ENCODE assay signal across 10 cellular contexts in genomic region chr15:66253296-66253642, GRCh38. TPM values are rescaled to one million over a fixed set of nuclear protein-coding genes. Genes with fewer than 3 reads are reported as not detected.
A peak's percentile ranks its signal among the peaks of the same experiment; 100 is the strongest.
DNase-seq lines count a peak whose midpoint lies in the region; ATAC-seq and TF ChIP-seq lines count a peak whose summit lies in the region.
"Had no signal": no experiment of that assay in that cellular context is flagged by ENCODE, and none has a peak within 500 bp of the region (broad histone marks: within the 10 kb centered on the region; RNA-seq: fewer than 3 reads in every experiment).

No MANE protein-coding gene starts in this region.

- H3K4me1 Mint-ChIP-seq in H9 (peaks cover 37 to 48% of the 10 kb centered on the region in 2 experiments), endothelial cell (ENCODE audit: unreplicated experiment) (peaks cover 9% of the 10 kb centered on the region)
- H3K4me1 Mint-ChIP-seq in activated T-helper 17 cell treated with anti-CD3 and anti-CD28 coated beads, Interleukin-2, amount 50 U/mL, for 72 hours, result peaks cover 6% of the 10 kb centered on the region

- no peak overlapping the region for H3K27ac ChIP-seq in H9 (ENCODE audit: insufficient read length, low read depth, low read length)
- no peak overlapping the region for H3K27ac ChIP-seq in stomach

- H3K36me3 Mint-ChIP-seq in H9 (ENCODE audit: insufficient read depth in 1 of 3, low read depth in 3 of 3) (no peaks in the 10 kb centered on the region), endothelial cell (ENCODE audit: low read depth, unreplicated experiment) (no peaks in the 10 kb centered on the region)
- no peaks in the 10 kb centered on the region for H3K36me3 Mint-ChIP-seq in activated T-helper 17 cell treated with anti-CD3 and anti-CD28 coated beads, Interleukin-2, amount 50 U/mL, for 72 hours (ENCODE audit: low read depth)

- H3K27ac Mint-ChIP-seq in H9 (no peak overlapping the region), endothelial cell (ENCODE audit: unreplicated experiment) (no peak overlapping the region)
- H3K27ac Mint-ChIP-seq in activated T-helper 17 cell treated with anti-CD3 and anti-CD28 coated beads, Interleukin-2, amount 50 U/mL, for 72 hours, result no peak overlapping the region

- peaks cover 41% of the 10 kb centered on the region for H3K27me3 ChIP-seq in H9 (ENCODE audit: insufficient read depth, low read length)
- H3K27me3 ChIP-seq in stomach, result peaks cover 6 to 84% (median 53%) of the 10 kb centered on the region in 3 donors

- H3K27me3 Mint-ChIP-seq in H9 (ENCODE audit: low read depth), result peaks cover 90% of the 10 kb centered on the region
- H3K27me3 Mint-ChIP-seq in activated T-helper 17 cell treated with anti-CD3 and anti-CD28 coated beads, Interleukin-2, amount 50 U/mL, for 72 hours, result peaks cover 50% of the 10 kb centered on the region
- peaks cover 25% of the 10 kb centered on the region for H3K27me3 Mint-ChIP-seq in endothelial cell (ENCODE audit: unreplicated experiment)

- no peak overlapping the region for H2BK120ac ChIP-seq in H9 (ENCODE audit: low read depth, low read length, poor library complexity, severe bottlenecking)

- H2AK5ac ChIP-seq in H9 (ENCODE audit: insufficient read length, low read length), result no peak overlapping the region

- H2BK20ac ChIP-seq in H9 (ENCODE audit: low read depth, low read length, poor library complexity, severe bottlenecking), result no peak overlapping the region

- ATAC-seq in activated T-helper 17 cell treated with anti-CD3 and anti-CD28 coated beads, Interleukin-2, amount 50 U/mL, for 72 hours (replicated peaks), result no peak
- no peak for ATAC-seq in HG02623 (IDR thresholded peaks at IDR 0.05; ENCODE audit: unreplicated experiment)
- ATAC-seq in GM19397 (IDR thresholded peaks at IDR 0.05; ENCODE audit: unreplicated experiment), result no peak

- no peak overlapping the region for H3K23ac ChIP-seq in H9 (ENCODE audit: insufficient read length, low read depth, low read length)

- no peak overlapping the region for H3K18ac ChIP-seq in H9 (ENCODE audit: insufficient read length, low read depth, low read length)

- H2BK5ac ChIP-seq in H9 (ENCODE audit: insufficient read length, low read length), result no peak overlapping the region

- DNase-seq in H9, result peak; percentile 49
- no peak for DNase-seq in stomach
- DNase-seq in endothelial cell (ENCODE audit: low spot score), result no peak
- no peak for DNase-seq in NCI-H345 (lab: John Stamatoyannopoulos, UW)
- DNase-seq: NCI-H510A had no signal

- no peak overlapping the region for H3K9ac ChIP-seq in H9 (ENCODE audit: extremely low read depth, insufficient read length, low read length)

- no peak overlapping the region for H2BK15ac ChIP-seq in H9 (ENCODE audit: low read depth, low read length)

- H3K9me3 Mint-ChIP-seq in H9 (peaks cover 0 to 4% of the 10 kb centered on the region in 2 experiments; a peak in 1 of 5 replicates), endothelial cell (ENCODE audit: unreplicated experiment) (no peaks in the 10 kb centered on the region)
- no peaks in the 10 kb centered on the region for H3K9me3 Mint-ChIP-seq in activated T-helper 17 cell treated with anti-CD3 and anti-CD28 coated beads, Interleukin-2, amount 50 U/mL, for 72 hours

- no peak for TF ChIP-seq EP300 in stomach (IDR thresholded peaks at IDR 0.05)

- no peaks in the 10 kb centered on the region for H3K36me3 ChIP-seq in stomach

- no peak overlapping the region for H4K8ac ChIP-seq in H9 (replicated peaks; ENCODE audit: insufficient read length, low read depth, low read length)

- H3K4ac ChIP-seq in H9 (ENCODE audit: low read depth, low read length), result no peak overlapping the region

- TF ChIP-seq POLR2A in stomach (IDR thresholded peaks at IDR 0.05), result no peak

- H3K4me3 ChIP-seq in iPS-18c (ENCODE audit: insufficient read depth, low read depth, low read length), result peak overlapping the region; percentile 83
- peak overlapping the region; percentile 51 to 79 (median 56) for H3K4me3 ChIP-seq in stomach

- intact Hi-C loops in stomach (cut with DNase I; ENCODE audit: low total_unique reads), result no loop called here

- no peak overlapping the region for H2AFZ ChIP-seq in H9 (ENCODE audit: low read length)

- H4K91ac ChIP-seq in H9 (ENCODE audit: insufficient read length, low read depth, low read length), result no peak overlapping the region

- H3K4me2 ChIP-seq in H9 (ENCODE audit: insufficient read depth, insufficient read length, low read length), result peak overlapping the region; percentile 77

- H3K79me1 ChIP-seq in H9 (ENCODE audit: insufficient read depth, low read depth, low read length, poor library complexity, severe bottlenecking), result no peaks in the 10 kb centered on the region

- H3K79me2 ChIP-seq in H9 (ENCODE audit: insufficient read depth, low read length), result no peaks in the 10 kb centered on the region

- H3T11ph ChIP-seq in H9 (ENCODE audit: low read length), result no peak overlapping the region

- peaks cover 2% of the 10 kb centered on the region for H4K20me1 ChIP-seq in H9 (ENCODE audit: control insufficient read depth, insufficient read depth, insufficient read length)

- no peaks in the 10 kb centered on the region for H3K4me1 ChIP-seq in H9 (ENCODE audit: insufficient read depth, low read length)
- H3K4me1 ChIP-seq in stomach, result peaks cover 26 to 35% (median 32%) of the 10 kb centered on the region in 4 donors

- TF ChIP-seq CTCF in H9 (conservative IDR thresholded peaks at IDR 0.05), result no peak
- no peak for TF ChIP-seq CTCF in stomach (IDR thresholded peaks at IDR 0.05)
- no peak for TF ChIP-seq CTCF in endothelial cell (IDR thresholded peaks at IDR 0.05; ENCODE audit: unreplicated experiment)

- H4K5ac ChIP-seq in H9 (ENCODE audit: insufficient read length, low read depth, low read length), result no peak overlapping the region

- H3K4me3 Mint-ChIP-seq in H9 (peak overlapping the region; percentile 59 to 75; a peak in 4 of 5 replicates), endothelial cell (ENCODE audit: unreplicated experiment) (no peak overlapping the region)
- H3K4me3 Mint-ChIP-seq in activated T-helper 17 cell treated with anti-CD3 and anti-CD28 coated beads, Interleukin-2, amount 50 U/mL, for 72 hours, result peak overlapping the region; percentile 71

- no peaks in the 10 kb centered on the region for H3K9me3 ChIP-seq in H9 (ENCODE audit: control insufficient read depth, low read depth, low read length)
- peaks cover 2% of the 10 kb centered on the region for H3K9me3 ChIP-seq in iPS-18c (ENCODE audit: control insufficient read depth, insufficient read depth, low read length)
- no peaks in the 10 kb centered on the region for H3K9me3 ChIP-seq in stomach

- no peak overlapping the region for H3K14ac ChIP-seq in H9 (ENCODE audit: insufficient read depth, low read length)

- no peak overlapping the region for H3K56ac ChIP-seq in H9 (ENCODE audit: insufficient read length, low read depth, low read length)

- peaks cover 19% of the 10 kb centered on the region for H3K23me2 ChIP-seq in H9 (ENCODE audit: insufficient read length, low read depth, low read length, poor library complexity, severe bottlenecking)

- H2BK12ac ChIP-seq in H9 (ENCODE audit: insufficient read length, low read depth, low read length), result no peak overlapping the region

- WGBS in H9 (ENCODE audit: extremely low coverage, insufficient read length, low lambda C conversion rate), result no CpG with 5 or more reads among the region's 39 CpGs
- WGBS in stomach, 5 donors, result 0 to 2% (median 1%) methylated on average over 3 to 39 of the region's 39 CpGs

RNA-seq across cellular contexts. Expression of gene MEGF11, which starts 0.3 kb away (rescaled TPM):
- total RNA-seq in H9 (2021) (1.2 and 1.6 TPM in 2 replicates), stomach (under 1 TPM in 1 of 5 donors, not detected in 4; 0.92 TPM), endothelial cell (ENCODE audit: unreplicated experiment) (0.77 TPM)
- total RNA-seq in activated T-helper 17 cell treated with anti-CD3 and anti-CD28 coated beads, Interleukin-2, amount 50 U/mL, for 72 hours, result not detected
- polyA plus RNA-seq in stomach, result under 1 TPM; 0.05 to 0.15 (median 0.12) TPM
- total RNA-seq: activated CD8-positive, alpha-beta memory T cell treated with anti-CD3 and anti-CD28 coated beads for 36 hours had no signal

RNA-seq across cellular contexts. Expression of gene DIS3L, which starts 40.1 kb away (rescaled TPM):
- 30.2 and 30.7 TPM in 2 replicates for total RNA-seq in H9 (2021)
- 10 to 100 TPM; 14.6 to 34.4 TPM for total RNA-seq in activated T-helper 17 cell treated with anti-CD3 and anti-CD28 coated beads, Interleukin-2, amount 50 U/mL, for 72 hours
- total RNA-seq in stomach, result 10 to 100 TPM; 12.8 to 35.1 (median 20.9) TPM
- 10 to 100 TPM in 2 of 3 donors, 1 to 10 TPM in 1; 8.8 to 12.5 (median 11.8) TPM for polyA plus RNA-seq in stomach
- total RNA-seq in endothelial cell (ENCODE audit: unreplicated experiment), result 13.1 TPM
